Comparison of ENCODE assay signal across 25 cellular contexts in genomic region chr3:183959214-183959613, GRCh38. TPM values are rescaled to one million over a fixed set of nuclear protein-coding genes. Genes with fewer than 3 reads are reported as not detected.
DNase-seq lines count a peak whose midpoint lies in the region; ATAC-seq and TF ChIP-seq lines count a peak whose summit lies in the region.
"Had no signal": no experiment of that assay in that cellular context is flagged by ENCODE, and none has a peak within 500 bp of the region (broad histone marks: within the 10 kb centered on the region; RNA-seq: fewer than 3 reads in every experiment).

No MANE protein-coding gene starts in this region.

- H3K36me3 ChIP-seq in PC-9 (ENCODE audit: low read depth) (peaks cover 59% of the 10 kb centered on the region), esophagus (ENCODE audit: control insufficient read depth in 2 of 2, insufficient read depth in 2 of 2, low read length in 1 of 2) (peaks cover 4 to 23% of the 10 kb centered on the region in 2 donors), gastrocnemius medialis (peaks cover 3 to 83% of the 10 kb centered on the region in 2 donors), neuronal stem cell (replicated peaks in 1 of 2; ENCODE audit: control insufficient read depth in 2 of 2, insufficient read depth in 2 of 2, low read length in 2 of 2) (peaks cover 23 to 63% of the 10 kb centered on the region in 2 donors)

- H3K9ac ChIP-seq in neuronal stem cell (ENCODE audit: low read depth, low read length, poor library complexity), result no peak overlapping the region
- H3K9ac ChIP-seq: BLaER1 had no signal

- H3K9me2 ChIP-seq in PC-9 (ENCODE audit: insufficient read depth), result no peaks in the 10 kb centered on the region

- peaks cover 69% of the 10 kb centered on the region for H3F3A ChIP-seq in PC-9 (ENCODE audit: insufficient read depth, low read depth)

- H2BK15ac ChIP-seq in neuronal stem cell (ENCODE audit: low read length), result no peak overlapping the region

- no peak overlapping the region for H3K4me3 Mint-ChIP-seq in activated naive CD4-positive, alpha-beta T cell treated with anti-CD3 and anti-CD28 coated beads for 36 hours
- H3K4me3 Mint-ChIP-seq: T-helper 1 cell treated with Interleukin-12 subunit alpha and Interleukin-12 subunit beta and Interleukin-4 antibody, amounts not matched to agents 30 μg/mL and 1 μg/mL, for 36 hours had no signal

- no peak for DNase-seq in activated naive CD4-positive, alpha-beta T cell treated with anti-CD3 and anti-CD28 coated beads for 36 hours
- no peak for DNase-seq in activated naive CD4-positive, alpha-beta T cell treated with anti-CD3 and anti-CD28 coated beads, Interleukin-2, amount 50 U/mL, for 16 hours
- DNase-seq in PC-9, result peak; percentile 49 to 93
- DNase-seq in gastrocnemius medialis, result no peak
- DNase-seq in activated CD8-positive, alpha-beta memory T cell treated with anti-CD3 and anti-CD28 coated beads, Interleukin-2, amount 50 U/mL, for 4 hours, result no peak
- no peak for DNase-seq in DMS114 treated with DMSO at 0.1 percent for 48 hours (lab: John Stamatoyannopoulos, UW; ENCODE audit: unreplicated experiment)
- DNase-seq in neuronal stem cell (ENCODE audit: low spot score), result no peak
- DNase-seq: activated CD4-positive, alpha-beta T cell treated with anti-CD3 and anti-CD28 coated beads, Interleukin-2, amount 50 U/mL, for 1 hour; activated effector memory CD4-positive, alpha-beta T cell treated with Interleukin-2 at 50 U/mL for 16 hours; amygdala; dermis blood vessel endothelial cell; foreskin melanocyte; hypothalamus; IMR-90; lower lobe of right lung; MM.1S; NCI-H1436 treated with DMSO at 0.1 percent for 48 hours; NCI-H524; NK-92 treated with Interleukin-12 subunit alpha and Interleukin-12 subunit beta, amount 100 ng/mL, for 24 hours; nucleus accumbens; right cardiac atrium had no signal

- no peaks in the 10 kb centered on the region for H3K4me1 Mint-ChIP-seq in activated naive CD4-positive, alpha-beta T cell treated with anti-CD3 and anti-CD28 coated beads for 36 hours (ENCODE audit: low read depth)

- H4K20me1 ChIP-seq in PC-9 (ENCODE audit: insufficient read depth), result no peaks in the 10 kb centered on the region
- H4K20me1 ChIP-seq: BLaER1 had no signal

- H3K23ac ChIP-seq in neuronal stem cell (ENCODE audit: low read depth, low read length, poor library complexity), result no peak overlapping the region

- TF ChIP-seq POLR2A in gastrocnemius medialis (IDR thresholded peaks at IDR 0.05), result no peak

- in situ Hi-C loops in gastrocnemius medialis (cut with MboI; ENCODE audit: low sequenced_read_pairs in 4 of 4), result no loop called here

- peaks cover 6% of the 10 kb centered on the region; the same call in 1 of the 2 replicates for H3K79me2 ChIP-seq in PC-9 (ENCODE audit: low read depth)

- no peak overlapping the region for H3K4me3 ChIP-seq in PC-9
- H3K4me3 ChIP-seq in esophagus (ENCODE audit: low read depth in 1 of 2, low read length in 2 of 2), result no peak overlapping the region
- no peak overlapping the region for H3K4me3 ChIP-seq in gastrocnemius medialis
- no peak overlapping the region for H3K4me3 ChIP-seq in neuronal stem cell (ENCODE audit: low read length in 2 of 2)
- H3K4me3 ChIP-seq: BLaER1, lower lobe of right lung, Peyer's patch had no signal

- H3K27ac Mint-ChIP-seq in activated naive CD4-positive, alpha-beta T cell treated with anti-CD3 and anti-CD28 coated beads for 36 hours, result peak overlapping the region; percentile 17
- H3K27ac Mint-ChIP-seq: T-helper 1 cell treated with Interleukin-12 subunit alpha and Interleukin-12 subunit beta and Interleukin-4 antibody, amounts not matched to agents 30 μg/mL and 1 μg/mL, for 36 hours had no signal

- TF ChIP-seq CTCF in PC-9 (conservative IDR thresholded peaks at IDR 0.05) (no peak), gastrocnemius medialis (IDR thresholded peaks at IDR 0.05 in 4 of 5, conservative IDR thresholded peaks at IDR 0.05 in 1 of 5) (no peak)

- H3K27me3 Mint-ChIP-seq in activated naive CD4-positive, alpha-beta T cell treated with anti-CD3 and anti-CD28 coated beads for 36 hours (ENCODE audit: low read depth), result no peaks in the 10 kb centered on the region

- intact Hi-C loops in activated naive CD4-positive, alpha-beta T cell treated with anti-CD3 and anti-CD28 coated beads for 36 hours (cut with micrococcal nuclease), result no loop called here
- intact Hi-C loops in PC-9 (cut with micrococcal nuclease; ENCODE audit: unreplicated experiment) (loop anchor here (2.0 kb wide), 1 partner anchor 48 kb away; no protein-coding TSS in a partner anchor), gastrocnemius medialis (cut with DNase I; ENCODE audit: low total_unique reads) (no loop called here)

- H3K14ac ChIP-seq in neuronal stem cell (ENCODE audit: low read length), result no peak overlapping the region

- no peak overlapping the region for H2BK12ac ChIP-seq in neuronal stem cell (ENCODE audit: low read length)

- H2AK5ac ChIP-seq in neuronal stem cell (ENCODE audit: low read depth, low read length), result no peak overlapping the region

- 48 to 62% methylated on average over 4 of the region's 4 CpGs for WGBS in esophagus, 2 donors
- no CpG with 5 or more reads among the region's 4 CpGs for whole genome bisulfite sequencing in neuronal stem cell (ENCODE audit: extremely low coverage in 2 of 2, insufficient read length in 2 of 2, insufficient replicate concordance in 1 of 2), 2 donors

- peak overlapping the region; percentile 92 for H3K27ac ChIP-seq in PC-9
- peak overlapping the region; percentile 71 to 83 for H3K27ac ChIP-seq in esophagus (ENCODE audit: low read depth in 2 of 2, low read length in 1 of 2)
- H3K27ac ChIP-seq in gastrocnemius medialis, result peak overlapping the region in 3 of 4 donors; percentile 4 to 32 (median 24)
- H3K27ac ChIP-seq in neuronal stem cell (replicated peaks; ENCODE audit: low read length), result no peak overlapping the region
- H3K27ac ChIP-seq: BLaER1, lower lobe of right lung, Peyer's patch had no signal

- H3K4me2 ChIP-seq in PC-9, result peak overlapping the region; percentile 29
- H3K4me2 ChIP-seq in neuronal stem cell (ENCODE audit: insufficient read depth, low read length, poor library complexity, severe bottlenecking), result no peak overlapping the region
- H3K4me2 ChIP-seq: BLaER1 had no signal

- H3K36me3 Mint-ChIP-seq in activated naive CD4-positive, alpha-beta T cell treated with anti-CD3 and anti-CD28 coated beads for 36 hours (ENCODE audit: low read depth), result peaks cover 3% of the 10 kb centered on the region

- no TSS peak for BruUV-seq in PC-9 (replicated peaks; lab: Mats Ljungman, UMichigan)

- H2BK5ac ChIP-seq in neuronal stem cell (ENCODE audit: low read length), result no peak overlapping the region

- CTCF ChIA-PET in activated naive CD4-positive, alpha-beta T cell treated with anti-CD3 and anti-CD28 coated beads for 36 hours (lab: Charles Lee), result no interaction called here
- CTCF ChIA-PET in PC-9 (lab: Charles Lee), result no interaction called here

- no peak overlapping the region for H2BK120ac ChIP-seq in neuronal stem cell (ENCODE audit: low read depth, low read length)

- no peak overlapping the region for H3K4ac ChIP-seq in neuronal stem cell (ENCODE audit: low read length)

- H3K79me1 ChIP-seq in neuronal stem cell (ENCODE audit: low read depth, low read length), result no peaks in the 10 kb centered on the region

- POLR2A ChIA-PET in PC-9 (lab: Charles Lee; ENCODE audit: unreplicated experiment), result no interaction called here

- no peak overlapping the region for H4K8ac ChIP-seq in neuronal stem cell (ENCODE audit: low read depth, low read length)

- H4K91ac ChIP-seq in neuronal stem cell (ENCODE audit: low read depth, low read length, poor library complexity), result no peak overlapping the region

- H3K9me3 ChIP-seq in PC-9 (ENCODE audit: insufficient read depth, low read depth) (no peaks in the 10 kb centered on the region), esophagus (ENCODE audit: control insufficient read depth in 2 of 2, insufficient read depth in 1 of 2, low read depth in 1 of 2, low read length in 1 of 2) (no peaks in the 10 kb centered on the region), gastrocnemius medialis (no peaks in the 10 kb centered on the region), neuronal stem cell (replicated peaks in 1 of 2; ENCODE audit: control insufficient read depth in 2 of 2, insufficient read depth in 1 of 2, low read depth in 1 of 2, low read length in 2 of 2) (no peaks in the 10 kb centered on the region)
- H3K9me3 ChIP-seq: BLaER1, lower lobe of right lung, Peyer's patch had no signal

- ATAC-seq in gastrocnemius medialis, result peak in 1 of 2 donors; percentile 49
- ATAC-seq: right cardiac atrium had no signal

- H2AFZ ChIP-seq in PC-9 (no peak overlapping the region), neuronal stem cell (ENCODE audit: low read length) (no peak overlapping the region)

- no peaks in the 10 kb centered on the region for H3K9me3 Mint-ChIP-seq in activated naive CD4-positive, alpha-beta T cell treated with anti-CD3 and anti-CD28 coated beads for 36 hours
- H3K9me3 Mint-ChIP-seq: T-helper 1 cell treated with Interleukin-12 subunit alpha and Interleukin-12 subunit beta and Interleukin-4 antibody, amounts not matched to agents 30 μg/mL and 1 μg/mL, for 36 hours had no signal

- no peak overlapping the region for H3K18ac ChIP-seq in neuronal stem cell (ENCODE audit: low read length)

- H3K27me3 ChIP-seq in PC-9 (ENCODE audit: insufficient read depth, low read depth) (no peaks in the 10 kb centered on the region), esophagus (ENCODE audit: control insufficient read depth in 1 of 2, insufficient read depth in 2 of 2, low read length in 2 of 2) (no peaks in the 10 kb centered on the region), gastrocnemius medialis (no peaks in the 10 kb centered on the region), neuronal stem cell (ENCODE audit: control insufficient read depth in 3 of 3, insufficient read depth in 3 of 3, low read depth in 1 of 3, low read length in 3 of 3) (no peaks in the 10 kb centered on the region)
- H3K27me3 ChIP-seq: BLaER1, Peyer's patch had no signal

- H3K4me1 ChIP-seq in PC-9 (replicated peaks; ENCODE audit: insufficient read depth) (peaks cover 46% of the 10 kb centered on the region), esophagus (ENCODE audit: control insufficient read depth in 2 of 2, insufficient read depth in 2 of 2, low read length in 1 of 2) (no peaks in the 10 kb centered on the region), gastrocnemius medialis (no peaks in the 10 kb centered on the region), neuronal stem cell (ENCODE audit: control insufficient read depth in 2 of 2, insufficient read depth in 1 of 2, low read depth in 1 of 2, low read length in 2 of 2) (no peaks in the 10 kb centered on the region)
- H3K4me1 ChIP-seq: lower lobe of right lung had no signal

RNA-seq across cellular contexts. Expression of gene ABCC5, which starts 58.5 kb away (rescaled TPM):
- total RNA-seq in activated naive CD4-positive, alpha-beta T cell treated with anti-CD3 and anti-CD28 coated beads for 36 hours, result 10 to 100 TPM; 11.2 to 12.0 TPM
- total RNA-seq in PC-9 (2021) (133 and 151 TPM in 2 replicates), gastrocnemius medialis (10 to 100 TPM; 20.4 to 52.2 (median 39.5) TPM)
- polyA plus RNA-seq in esophagus, result 10 to 100 TPM; 19.2 to 56.0 TPM
- polyA plus RNA-seq in neuronal stem cell (2013, experiment 1 of 2), result 15.6 TPM
- polyA plus RNA-seq in neuronal stem cell (2013, experiment 2 of 2), result 15.6 TPM

Comparison
In these comparisons a context has a peak if more than half of its experiments do, and no peak if none do; other contexts are left out.
1. DNase-seq: peak in PC-9 (2 of 2); none in activated naive CD4-positive, alpha-beta T cell treated with anti-CD3 and anti-CD28 coated beads for 36 hours (single experiment), activated naive CD4-positive, alpha-beta T cell treated with anti-CD3 and anti-CD28 coated beads, Interleukin-2, amount 50 U/mL, for 16 hours (single experiment), gastrocnemius medialis (0 of 2), activated CD8-positive, alpha-beta memory T cell treated with anti-CD3 and anti-CD28 coated beads, Interleukin-2, amount 50 U/mL, for 4 hours (single experiment), DMS114 treated with DMSO at 0.1 percent for 48 hours (single experiment) and neuronal stem cell (single experiment).